In genomic region chr3:115659861-115660260, GRCh38 we compare ENCODE assay signal across 12 cellular contexts. TPM values are rescaled to one million over a fixed set of nuclear protein-coding genes. Genes with fewer than 3 reads are reported as not detected.
DNase-seq lines count a peak whose midpoint lies in the region; ATAC-seq and TF ChIP-seq lines count a peak whose summit lies in the region.
"Had no signal": no experiment of that assay in that cellular context is flagged by ENCODE, and none has a peak within 500 bp of the region (broad histone marks: within the 10 kb centered on the region; RNA-seq: fewer than 3 reads in every experiment).

No MANE protein-coding gene starts in this region.

- ATAC-seq in SK-N-SH treated with all-trans-retinoic acid at 6 μM for 48 hours, result no peak
- ATAC-seq in GM21367 (IDR thresholded peaks at IDR 0.05; ENCODE audit: unreplicated experiment), result no peak

- peaks cover 69% of the 10 kb centered on the region for H3K4me1 Mint-ChIP-seq in activated naive CD8-positive, alpha-beta T cell treated with anti-CD3 and anti-CD28 coated beads for 36 hours
- peaks cover 8% of the 10 kb centered on the region for H3K4me1 Mint-ChIP-seq in Calu3 (ENCODE audit: low read depth, unreplicated experiment)

- no TSS peak for BruUV-seq in Calu3 (replicated peaks; lab: Mats Ljungman, UMichigan)

- H3K4me3 ChIP-seq in spleen, result no peak overlapping the region

- no peaks in the 10 kb centered on the region for H3K36me3 ChIP-seq in spleen

- 75 to 80% (median 79%) methylated on average over 5 of the region's 5 CpGs for WGBS in spleen, 5 donors

- peak; percentile 2 for DNase-seq in Caki2 (ENCODE audit: low read depth)
- DNase-seq in activated naive CD8-positive, alpha-beta T cell treated with anti-CD3 and anti-CD28 coated beads for 36 hours, result no peak
- peak; percentile 31 for DNase-seq in left kidney (ENCODE audit: low read depth, low spot score)
- DNase-seq in spleen, result no peak
- no peak for DNase-seq in NCI-H187 treated with DMSO at 0.1 percent for 48 hours (lab: John Stamatoyannopoulos, UW)
- DNase-seq in Calu3, result no peak
- DNase-seq: COR-L47, NCI-H2107 had no signal

- no peak for TF ChIP-seq POLR2A in spleen (IDR thresholded peaks at IDR 0.05)

- H3K4me3 Mint-ChIP-seq in activated naive CD8-positive, alpha-beta T cell treated with anti-CD3 and anti-CD28 coated beads for 36 hours, result no peak overlapping the region
- no peak overlapping the region for H3K4me3 Mint-ChIP-seq in Calu3 (ENCODE audit: low read depth, unreplicated experiment)

- TF ChIP-seq CTCF in spleen (IDR thresholded peaks at IDR 0.05 in 8 of 11, conservative IDR thresholded peaks at IDR 0.05 in 3 of 11) (no peak), Calu3 (IDR thresholded peaks at IDR 0.05; ENCODE audit: unreplicated experiment) (no peak)

- H3K36me3 Mint-ChIP-seq in activated naive CD8-positive, alpha-beta T cell treated with anti-CD3 and anti-CD28 coated beads for 36 hours, result peaks cover 3% of the 10 kb centered on the region
- H3K36me3 Mint-ChIP-seq in Calu3 (ENCODE audit: insufficient read depth, unreplicated experiment), result peaks cover 12% of the 10 kb centered on the region

- peak overlapping the region in 6 of 8 donors; percentile 82 to 98 (median 90) for H3K27ac ChIP-seq in spleen

- H3K27ac Mint-ChIP-seq in activated naive CD8-positive, alpha-beta T cell treated with anti-CD3 and anti-CD28 coated beads for 36 hours, result peak overlapping the region; percentile 42
- H3K27ac Mint-ChIP-seq in Calu3 (ENCODE audit: unreplicated experiment), result no peak overlapping the region

- no peaks in the 10 kb centered on the region for H3K9me3 ChIP-seq in spleen

- in situ Hi-C loops in Caki2 (cut with HindIII; ENCODE audit: low pct_unique_long_range_greater_than_20kb, low sequenced_read_pairs), result no loop called here

- H3K27me3 ChIP-seq in spleen (replicated peaks in 1 of 7), result peaks cover 0 to 5% (median 0%) of the 10 kb centered on the region in 7 donors

- H3K4me1 ChIP-seq in spleen, result peaks cover 0 to 39% (median 21%) of the 10 kb centered on the region in 6 donors

- H3K9me3 Mint-ChIP-seq in activated naive CD8-positive, alpha-beta T cell treated with anti-CD3 and anti-CD28 coated beads for 36 hours, result peaks cover 3% of the 10 kb centered on the region
- H3K9me3 Mint-ChIP-seq in Calu3 (ENCODE audit: low read depth, unreplicated experiment), result no peaks in the 10 kb centered on the region

- intact Hi-C loops in spleen (cut with DNase I; ENCODE audit: low total_unique reads) (no loop called here), Calu3 (cut with micrococcal nuclease; ENCODE audit: unreplicated experiment) (no loop called here)

- no peaks in the 10 kb centered on the region for H3K27me3 Mint-ChIP-seq in activated naive CD8-positive, alpha-beta T cell treated with anti-CD3 and anti-CD28 coated beads for 36 hours
- H3K27me3 Mint-ChIP-seq in Calu3 (ENCODE audit: unreplicated experiment), result peaks cover 11% of the 10 kb centered on the region

- CTCF ChIA-PET in Calu3 (lab: Charles Lee), result no interaction called here

TF ChIP-seq in SK-N-SH treated with all-trans-retinoic acid at 6 μM for 48 hours, 23 proteins besides CTCF, POLR2A, EP300 and RAD21:
- TF ChIP-seq TSHZ2 (CRISPR knock-in tag; IDR thresholded peaks at IDR 0.05), result no peak
- TF ChIP-seq, protein P1, sequence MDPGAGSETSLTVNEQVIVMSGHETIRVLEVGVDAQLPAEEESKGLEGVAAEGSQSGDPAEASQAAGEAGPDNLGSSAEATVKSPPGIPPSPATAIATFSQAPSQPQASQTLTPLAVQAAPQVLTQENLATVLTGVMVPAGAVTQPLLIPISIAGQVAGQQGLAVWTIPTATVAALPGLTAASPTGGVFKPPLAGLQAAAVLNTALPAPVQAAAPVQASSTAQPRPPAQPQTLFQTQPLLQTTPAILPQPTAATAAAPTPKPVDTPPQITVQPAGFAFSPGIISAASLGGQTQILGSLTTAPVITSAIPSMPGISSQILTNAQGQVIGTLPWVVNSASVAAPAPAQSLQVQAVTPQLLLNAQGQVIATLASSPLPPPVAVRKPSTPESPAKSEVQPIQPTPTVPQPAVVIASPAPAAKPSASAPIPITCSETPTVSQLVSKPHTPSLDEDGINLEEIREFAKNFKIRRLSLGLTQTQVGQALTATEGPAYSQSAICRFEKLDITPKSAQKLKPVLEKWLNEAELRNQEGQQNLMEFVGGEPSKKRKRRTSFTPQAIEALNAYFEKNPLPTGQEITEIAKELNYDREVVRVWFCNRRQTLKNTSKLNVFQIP (CRISPR knock-in tag; IDR thresholded peaks at IDR 0.05; ENCODE audit: borderline replicate concordance, low read depth), result no peak

RNA-seq across cellular contexts. Expression of gene GAP43, which starts 36.6 kb away (rescaled TPM):
- not detected in 2 replicates for total RNA-seq in Caki2 (2014; rRNA removed; shearing (Covaris generic); ENCODE audit: low replicate concordance)
- total RNA-seq in activated naive CD8-positive, alpha-beta T cell treated with anti-CD3 and anti-CD28 coated beads for 36 hours, result under 1 TPM in 1 of 2 experiments, not detected in 1; 0.16 TPM
- total RNA-seq in spleen (under 1 TPM in 1 of 7 donors, not detected in 6; 0.20 TPM), Calu3 (2022) (not detected in 2 replicates)
- under 1 TPM in 2 of 3 donors, not detected in 1; 0.14 to 0.38 TPM for polyA plus RNA-seq in spleen
- total RNA-seq: dermis blood vessel endothelial cell, lung microvascular endothelial cell had no signal

Comparison
In these comparisons a context has a peak if more than half of its experiments do, and no peak if none do; other contexts are left out.
1. DNase-seq: peak in Caki2 (single experiment) and left kidney (single experiment); none in activated naive CD8-positive, alpha-beta T cell treated with anti-CD3 and anti-CD28 coated beads for 36 hours (single experiment), spleen (single experiment), NCI-H187 treated with DMSO at 0.1 percent for 48 hours (single experiment) and Calu3 (single experiment).